1 cellular context compared by ENCODE assay signal in genomic region chr12:27614866-27615265, GRCh38.
TF ChIP-seq lines count a peak whose summit lies in the region.

No MANE protein-coding gene starts in this region.

TF ChIP-seq in WTC11, 78 proteins besides CTCF, POLR2A, EP300 and RAD21 (continued from another document):
- TF ChIP-seq, protein P1, sequence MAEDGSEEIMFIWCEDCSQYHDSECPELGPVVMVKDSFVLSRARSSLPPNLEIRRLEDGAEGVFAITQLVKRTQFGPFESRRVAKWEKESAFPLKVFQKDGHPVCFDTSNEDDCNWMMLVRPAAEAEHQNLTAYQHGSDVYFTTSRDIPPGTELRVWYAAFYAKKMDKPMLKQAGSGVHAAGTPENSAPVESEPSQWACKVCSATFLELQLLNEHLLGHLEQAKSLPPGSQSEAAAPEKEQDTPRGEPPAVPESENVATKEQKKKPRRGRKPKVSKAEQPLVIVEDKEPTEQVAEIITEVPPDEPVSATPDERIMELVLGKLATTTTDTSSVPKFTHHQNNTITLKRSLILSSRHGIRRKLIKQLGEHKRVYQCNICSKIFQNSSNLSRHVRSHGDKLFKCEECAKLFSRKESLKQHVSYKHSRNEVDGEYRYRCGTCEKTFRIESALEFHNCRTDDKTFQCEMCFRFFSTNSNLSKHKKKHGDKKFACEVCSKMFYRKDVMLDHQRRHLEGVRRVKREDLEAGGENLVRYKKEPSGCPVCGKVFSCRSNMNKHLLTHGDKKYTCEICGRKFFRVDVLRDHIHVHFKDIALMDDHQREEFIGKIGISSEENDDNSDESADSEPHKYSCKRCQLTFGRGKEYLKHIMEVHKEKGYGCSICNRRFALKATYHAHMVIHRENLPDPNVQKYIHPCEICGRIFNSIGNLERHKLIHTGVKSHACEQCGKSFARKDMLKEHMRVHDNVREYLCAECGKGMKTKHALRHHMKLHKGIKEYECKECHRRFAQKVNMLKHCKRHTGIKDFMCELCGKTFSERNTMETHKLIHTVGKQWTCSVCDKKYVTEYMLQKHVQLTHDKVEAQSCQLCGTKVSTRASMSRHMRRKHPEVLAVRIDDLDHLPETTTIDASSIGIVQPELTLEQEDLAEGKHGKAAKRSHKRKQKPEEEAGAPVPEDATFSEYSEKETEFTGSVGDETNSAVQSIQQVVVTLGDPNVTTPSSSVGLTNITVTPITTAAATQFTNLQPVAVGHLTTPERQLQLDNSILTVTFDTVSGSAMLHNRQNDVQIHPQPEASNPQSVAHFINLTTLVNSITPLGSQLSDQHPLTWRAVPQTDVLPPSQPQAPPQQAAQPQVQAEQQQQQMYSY (CRISPR knock-in tag; IDR thresholded peaks at IDR 0.05) = no peak
- TF ChIP-seq ETV6 (CRISPR knock-in tag; IDR thresholded peaks at IDR 0.05) = no peak
- no peak for TF ChIP-seq FOXJ3 (CRISPR knock-in tag; IDR thresholded peaks at IDR 0.05; ENCODE audit: borderline replicate concordance)
- no peak for TF ChIP-seq MAX (CRISPR knock-in tag; IDR thresholded peaks at IDR 0.05)
- TF ChIP-seq TEAD4 (CRISPR knock-in tag; IDR thresholded peaks at IDR 0.05) = no peak
